In the genomic region with DNA sequence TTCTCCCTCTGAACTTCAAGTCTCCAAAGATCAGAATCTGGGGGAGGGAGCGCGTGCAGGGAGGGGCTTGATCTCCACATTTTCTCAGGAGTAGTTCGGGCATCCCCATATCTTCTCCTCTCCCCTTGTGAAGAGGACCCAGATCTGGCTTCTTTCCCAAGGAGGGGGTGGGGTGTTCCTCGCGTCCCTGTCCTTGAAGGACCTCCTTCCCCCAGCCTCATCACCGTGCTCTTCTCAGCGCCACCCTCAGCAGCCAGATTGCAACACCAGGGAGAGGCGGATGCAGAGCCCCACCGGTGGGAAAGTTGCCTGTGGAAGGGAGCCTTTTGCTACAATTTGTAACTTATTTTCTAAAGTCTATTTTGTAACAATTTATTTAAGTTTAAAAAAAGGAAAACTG, we compare ENCODE assay signal across 17 cellular contexts.
"Had no signal": no experiment of that assay in that cellular context is flagged by ENCODE, and none has a peak within 500 bp of the region (broad histone marks: within the 10 kb centered on the region; RNA-seq: fewer than 3 reads in every experiment).

No MANE protein-coding gene starts in this region.

- H2AFZ ChIP-seq: parathyroid adenoma had no signal

- H3K4me3 Mint-ChIP-seq: activated CD4-positive, alpha-beta memory T cell treated with anti-CD3 and anti-CD28 coated beads, Interleukin-2, amount 10 ng/mL, durations not matched to agents 7 days and 5 days; activated T-cell treated with anti-CD3 and anti-CD28 coated beads, Interleukin-2, amount 50 U/mL, for 72 hours had no signal

- H3K9me3 Mint-ChIP-seq: activated CD4-positive, alpha-beta memory T cell treated with anti-CD3 and anti-CD28 coated beads, Interleukin-2, amount 10 ng/mL, durations not matched to agents 7 days and 5 days; activated naive CD4-positive, alpha-beta T cell treated with anti-CD3 and anti-CD28 coated beads, Interleukin-2, amount 50 U/mL, for 72 hours; activated T-cell treated with anti-CD3 and anti-CD28 coated beads, Interleukin-2, amount 50 U/mL, for 72 hours; naive B cell had no signal

- H3K36me3 ChIP-seq: uterus had no signal

- FAIRE-seq: colon, endometrium, keratinocyte had no signal

- H3K4me1 ChIP-seq: parathyroid adenoma, uterus had no signal

- DNase-seq: activated CD4-positive, alpha-beta memory T cell treated with anti-CD3 and anti-CD28 coated beads, Interleukin-2, amount 10 ng/mL, durations not matched to agents 7 days and 5 days; activated gamma-delta T cell; activated T-cell treated with anti-CD3 and anti-CD28 coated beads, Interleukin-2, amount 50 U/mL, for 72 hours; amniotic stem cell; naive B cell; stimulated activated CD4-positive, alpha-beta T cell treated with anti-CD3 and anti-CD28 coated beads, Interleukin-15, amount 100 ng/mL, for 24 hours; stimulated activated CD4-positive, alpha-beta T cell treated with anti-CD3 and anti-CD28 coated beads, Interleukin-4, amount 100 ng/mL, for 1 hour; stimulated activated naive CD4-positive, alpha-beta T cell; T-helper 9 cell; uterus had no signal

- H3K9ac ChIP-seq: parathyroid adenoma had no signal

- H3K27me3 ChIP-seq: tibial nerve, uterus had no signal

- H3K9me3 ChIP-seq: tibial nerve, uterus had no signal

- H3K27ac ChIP-seq: parathyroid adenoma, tibial nerve, uterus had no signal

- H3K27ac Mint-ChIP-seq: activated CD4-positive, alpha-beta memory T cell treated with anti-CD3 and anti-CD28 coated beads, Interleukin-2, amount 10 ng/mL, durations not matched to agents 7 days and 5 days; activated T-cell treated with anti-CD3 and anti-CD28 coated beads, Interleukin-2, amount 50 U/mL, for 72 hours had no signal

- H3K4me3 ChIP-seq: tibial nerve, uterus had no signal

- ATAC-seq: activated naive CD4-positive, alpha-beta T cell treated with anti-CD3 and anti-CD28 coated beads, Interleukin-2, amount 50 U/mL, for 72 hours; activated T-cell treated with anti-CD3 and anti-CD28 coated beads, Interleukin-2, amount 50 U/mL, for 72 hours; left lobe of liver had no signal
